Comparison of ENCODE assay signal across 8 cellular contexts in the genomic region with DNA sequence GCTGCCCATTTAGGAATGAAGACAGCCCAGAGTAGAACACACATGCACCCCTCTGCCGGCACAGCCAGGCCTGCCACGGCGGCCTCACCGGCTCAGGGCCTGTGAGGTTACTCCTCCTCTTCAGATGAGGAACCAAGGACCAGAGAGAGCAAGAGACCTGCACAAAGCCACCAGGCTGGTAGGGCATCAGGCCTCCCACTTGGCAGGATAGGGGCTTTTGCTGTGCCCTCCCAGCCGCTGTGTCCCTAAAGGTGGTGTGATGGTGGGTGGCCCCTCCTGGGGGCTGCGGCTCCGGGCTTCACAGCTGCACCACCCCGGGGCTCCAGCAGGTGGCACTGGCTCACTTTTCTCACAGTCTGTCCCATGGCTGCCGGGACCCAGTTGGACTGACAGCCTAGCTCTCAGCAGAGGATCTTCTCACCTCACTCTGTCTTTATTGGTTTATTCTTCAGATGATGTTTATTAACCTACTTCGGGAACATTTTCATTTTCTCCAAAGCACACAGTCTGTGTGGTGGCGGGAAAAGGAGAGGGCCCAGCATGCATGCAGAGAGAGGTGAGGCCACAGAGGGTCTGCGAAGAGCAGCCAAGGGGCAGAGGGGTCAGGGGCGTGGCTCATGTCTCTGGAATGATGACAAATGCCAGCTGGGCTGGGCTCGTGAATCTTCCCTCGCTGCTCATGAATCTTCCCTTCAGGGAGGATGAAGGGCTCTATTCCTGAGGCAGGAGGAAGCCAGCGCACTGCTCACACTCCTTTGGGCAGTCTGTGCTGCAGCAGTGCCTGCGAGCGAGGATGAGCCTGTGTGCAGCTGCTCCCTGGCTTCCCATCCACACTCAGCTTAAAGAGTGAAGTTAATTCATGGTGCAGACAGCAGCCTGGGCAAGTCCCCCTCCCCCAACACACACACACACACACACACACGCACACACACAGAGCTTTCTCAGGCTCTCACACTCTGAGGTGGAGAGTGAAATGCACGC.
A peak's percentile ranks its signal among the peaks of the same experiment; 100 is the strongest.
DNase-seq lines count a peak whose midpoint lies in the region; ATAC-seq and TF ChIP-seq lines count a peak whose summit lies in the region.

No MANE protein-coding gene starts in this region.

- CTCF ChIA-PET in activated naive CD4-positive, alpha-beta T cell treated with anti-CD3 and anti-CD28 coated beads, Interleukin-2, amount 10 ng/mL, durations not matched to agents 7 days and 5 days (lab: Charles Lee) = interaction anchor here (0.6 to 4.2 kb wide), 14 partner anchors 9 to 576 kb away, joined by 3 to 32 read pairs (median 5); no protein-coding TSS in a partner anchor

- H2BK12ac ChIP-seq in trophoblast cell (ENCODE audit: low read length) = no peak overlapping the region

- no peak overlapping the region for H3K14ac ChIP-seq in trophoblast cell (ENCODE audit: low read length)

- H4K91ac ChIP-seq in trophoblast cell (ENCODE audit: low read depth, low read length) = no peak overlapping the region

- H3K79me1 ChIP-seq in trophoblast cell (ENCODE audit: low read length) = no peaks in the 10 kb centered on the region

- H3K27ac ChIP-seq in SJSA1 = no peak overlapping the region
- H3K27ac ChIP-seq in trophoblast cell (ENCODE audit: low read depth, low read length) = no peak overlapping the region

- no peak overlapping the region for H2AFZ ChIP-seq in trophoblast cell (ENCODE audit: insufficient read depth, low read length, poor library complexity)

- no peaks in the 10 kb centered on the region for H3K79me2 ChIP-seq in trophoblast cell (ENCODE audit: control insufficient read depth, insufficient read depth, low read length, poor library complexity)

- no peak overlapping the region for H3K4me3 Mint-ChIP-seq in activated naive CD4-positive, alpha-beta T cell treated with anti-CD3 and anti-CD28 coated beads, Interleukin-2, amount 10 ng/mL, durations not matched to agents 7 days and 5 days
- H3K4me3 Mint-ChIP-seq in type B pancreatic cell = peak overlapping the region; percentile 72

- H3K36me3 ChIP-seq in SJSA1 (no peaks in the 10 kb centered on the region), trophoblast cell (ENCODE audit: control insufficient read depth in 1 of 2, insufficient read depth in 2 of 2, low read length in 2 of 2) (no peaks in the 10 kb centered on the region)

- H3K9me3 Mint-ChIP-seq in activated naive CD4-positive, alpha-beta T cell treated with anti-CD3 and anti-CD28 coated beads, Interleukin-2, amount 10 ng/mL, durations not matched to agents 7 days and 5 days = no peaks in the 10 kb centered on the region
- H3K9me3 Mint-ChIP-seq in type B pancreatic cell = no peaks in the 10 kb centered on the region

- H3K9me3 ChIP-seq in SJSA1 (replicated peaks) = no peaks in the 10 kb centered on the region
- H3K9me3 ChIP-seq in trophoblast cell (ENCODE audit: insufficient read depth, low read depth, low read length) = no peaks in the 10 kb centered on the region

- intact Hi-C loops in Right ventricle myocardium inferior (cut with DNase I) = loop anchor here (1.0 to 10.0 kb wide), 3 partner anchors 422 to 805 kb away; no protein-coding TSS in a partner anchor

- no peak overlapping the region for H2BK5ac ChIP-seq in trophoblast cell (ENCODE audit: low read depth, low read length, poor library complexity)

- H3K27ac Mint-ChIP-seq in activated naive CD4-positive, alpha-beta T cell treated with anti-CD3 and anti-CD28 coated beads, Interleukin-2, amount 10 ng/mL, durations not matched to agents 7 days and 5 days = no peak overlapping the region
- peak overlapping the region; percentile 75 for H3K27ac Mint-ChIP-seq in type B pancreatic cell

- no peak overlapping the region for H2AK5ac ChIP-seq in trophoblast cell (ENCODE audit: low read length)

- H3K36me3 Mint-ChIP-seq in activated naive CD4-positive, alpha-beta T cell treated with anti-CD3 and anti-CD28 coated beads, Interleukin-2, amount 10 ng/mL, durations not matched to agents 7 days and 5 days = no peaks in the 10 kb centered on the region
- peaks cover 3% of the 10 kb centered on the region for H3K36me3 Mint-ChIP-seq in type B pancreatic cell

- no peak overlapping the region for H3K9ac ChIP-seq in trophoblast cell (ENCODE audit: low read length)

- H3K4me1 ChIP-seq in SJSA1 (replicated peaks) (peaks cover 6% of the 10 kb centered on the region), trophoblast cell (ENCODE audit: control insufficient read depth in 1 of 2, insufficient read depth in 2 of 2, low read length in 2 of 2) (peaks cover 0 to 4% of the 10 kb centered on the region in 2 experiments)

- TF ChIP-seq CTCF in type B pancreatic cell (conservative IDR thresholded peaks at IDR 0.05) = peak; percentile 98

- H3K27me3 ChIP-seq in SJSA1 (replicated peaks) = no peaks in the 10 kb centered on the region
- H3K27me3 ChIP-seq in trophoblast cell (ENCODE audit: insufficient read depth, low read length) = no peaks in the 10 kb centered on the region

- H3K27me3 Mint-ChIP-seq in activated naive CD4-positive, alpha-beta T cell treated with anti-CD3 and anti-CD28 coated beads, Interleukin-2, amount 10 ng/mL, durations not matched to agents 7 days and 5 days = no peaks in the 10 kb centered on the region
- H3K27me3 Mint-ChIP-seq in type B pancreatic cell = no peaks in the 10 kb centered on the region

- H3K4me2 ChIP-seq in trophoblast cell (ENCODE audit: low read length) = no peak overlapping the region

- WGBS in trophoblast cell (ENCODE audit: extremely low coverage, insufficient coverage, insufficient read length) = no CpG with 5 or more reads among the region's 20 CpGs

- no peak overlapping the region for H3K4ac ChIP-seq in trophoblast cell (ENCODE audit: low read depth, low read length)

- no peak overlapping the region for H4K8ac ChIP-seq in trophoblast cell (ENCODE audit: low read depth, low read length)

- H3K4me3 ChIP-seq in SJSA1 (no peak overlapping the region), trophoblast cell (ENCODE audit: low read depth, low read length) (no peak overlapping the region)

- no peak overlapping the region for H4K12ac ChIP-seq in trophoblast cell (ENCODE audit: low read depth, low read length)

- no peak overlapping the region for H3K23ac ChIP-seq in trophoblast cell (ENCODE audit: low read length)

- peak; percentile 66 for ATAC-seq in Right ventricle myocardium inferior
- no peak for ATAC-seq in GM21717 (IDR thresholded peaks at IDR 0.05; ENCODE audit: unreplicated experiment)

- H3K18ac ChIP-seq in trophoblast cell (ENCODE audit: low read length) = no peak overlapping the region

- H3K4me1 Mint-ChIP-seq in activated naive CD4-positive, alpha-beta T cell treated with anti-CD3 and anti-CD28 coated beads, Interleukin-2, amount 10 ng/mL, durations not matched to agents 7 days and 5 days = peaks cover 5% of the 10 kb centered on the region
- peaks cover 42% of the 10 kb centered on the region for H3K4me1 Mint-ChIP-seq in type B pancreatic cell (ENCODE audit: unreplicated experiment)

- DNase-seq in Daoy (ENCODE audit: low read depth) = peak; percentile 61
- peak; percentile 57 for DNase-seq in HT-29 (ENCODE audit: low spot score)
- DNase-seq in SJSA1 (ENCODE audit: low read depth in 1 of 2, low spot score in 2 of 2) = peak; percentile 68 to 77
- DNase-seq in activated naive CD4-positive, alpha-beta T cell treated with anti-CD3 and anti-CD28 coated beads, Interleukin-2, amount 10 ng/mL, durations not matched to agents 7 days and 5 days = peak; percentile 75
- peak; percentile 87 for DNase-seq in Right ventricle myocardium inferior (ENCODE audit: missing footprints)
- DNase-seq in trophoblast cell = peak; percentile 51 to 65
- DNase-seq in type B pancreatic cell (ENCODE audit: extremely low spot score, unreplicated experiment) = peak; percentile 83

- no peak overlapping the region for H2BK120ac ChIP-seq in trophoblast cell (ENCODE audit: insufficient read depth, low read length, poor library complexity)
